Comparison of ENCODE assay signal across 7 cellular contexts in the genomic region with DNA sequence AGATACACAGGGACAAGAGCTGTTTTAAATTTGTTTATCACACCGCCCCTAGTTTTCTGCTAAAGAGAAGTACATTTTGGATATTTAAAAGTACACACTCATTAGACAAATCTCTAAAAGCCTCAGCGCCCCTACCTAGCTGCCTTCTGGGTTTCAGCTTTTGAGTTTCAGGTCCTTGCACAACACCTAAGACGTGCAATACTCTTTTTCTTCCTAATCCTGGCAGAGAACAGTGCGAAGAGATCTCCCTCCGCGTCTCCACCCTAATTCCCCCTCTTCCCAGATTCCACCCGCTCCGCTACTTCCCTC. TPM values are rescaled to one million over a fixed set of nuclear protein-coding genes. Genes with fewer than 3 reads are reported as not detected.
DNase-seq lines count a peak whose midpoint lies in the region; ATAC-seq and TF ChIP-seq lines count a peak whose summit lies in the region.

No MANE protein-coding gene starts in this region.

- H3K4me3 ChIP-seq in SK-N-MC (peak overlapping the region; percentile 81), iPS-15b (ENCODE audit: low read depth, low read length) (peak overlapping the region; percentile 68), thyroid gland (replicated peaks in 1 of 3) (peak overlapping the region in 2 of 3 donors; percentile 11 to 67)

- DNase-seq in SK-N-MC (ENCODE audit: low read depth, low spot score) (no peak), thyroid gland (no peak), DMS153 treated with DMSO at 0.1 percent for 48 hours (lab: John Stamatoyannopoulos, UW; ENCODE audit: unreplicated experiment) (no peak), pons (ENCODE audit: low spot score) (no peak)

- intact Hi-C loops in thyroid gland (cut with DNase I), result loop anchor here (10.0 kb wide), 2 partner anchors 244 to 646 kb away; no protein-coding TSS in a partner anchor

- H3K9me3 ChIP-seq in SK-N-MC (ENCODE audit: low read depth, low read length) (no peaks in the 10 kb centered on the region), iPS-15b (ENCODE audit: control insufficient read depth, insufficient read depth, low read length) (no peaks in the 10 kb centered on the region), thyroid gland (no peaks in the 10 kb centered on the region)

- peaks cover 53% of the 10 kb centered on the region for H3K27me3 ChIP-seq in iPS-15b (ENCODE audit: control insufficient read depth, insufficient read depth, low read length)
- H3K27me3 ChIP-seq in thyroid gland, result no peaks in the 10 kb centered on the region

- 1 to 2% methylated on average over 8 of the region's 8 CpGs for WGBS in thyroid gland, 2 donors

- H3K36me3 ChIP-seq in SK-N-MC (ENCODE audit: insufficient read depth, low read length), result no peaks in the 10 kb centered on the region
- H3K36me3 ChIP-seq in iPS-15b (ENCODE audit: control insufficient read depth, insufficient read depth, low read length), result no peaks in the 10 kb centered on the region
- H3K36me3 ChIP-seq in thyroid gland, result no peaks in the 10 kb centered on the region

- peaks cover 20% of the 10 kb centered on the region for H3K4me1 ChIP-seq in iPS-15b (ENCODE audit: control insufficient read depth, insufficient read depth, low read length)
- peaks cover 11 to 14% of the 10 kb centered on the region in 2 donors for H3K4me1 ChIP-seq in thyroid gland

- TF ChIP-seq CTCF in thyroid gland (IDR thresholded peaks at IDR 0.05), result no peak

- TF ChIP-seq POLR2A in thyroid gland (IDR thresholded peaks at IDR 0.05), result no peak

- ATAC-seq in GM18870 (IDR thresholded peaks at IDR 0.05; ENCODE audit: unreplicated experiment) (peak; percentile 32), HG02571 (IDR thresholded peaks at IDR 0.05; ENCODE audit: unreplicated experiment) (peak; percentile 14)

- H3K27ac ChIP-seq in SK-N-MC (no peak overlapping the region), thyroid gland (peak overlapping the region in 2 of 3 donors; percentile 26 to 87)

- peak overlapping the region; percentile 52 for H3K9ac ChIP-seq in SK-N-MC (ENCODE audit: insufficient read length)
- H3K9ac ChIP-seq in iPS-15b (ENCODE audit: low read depth, low read length), result no peak overlapping the region

RNA-seq across cellular contexts. Expression of a gene that starts 0.4 kb away (rescaled TPM):
- 10 to 100 TPM; 15.6 to 37.2 (median 23.6) TPM for total RNA-seq in thyroid gland
